Comparison of ENCODE assay signal across 9 cellular contexts in genomic region chr3:143084856-143085731, GRCh38. TPM values are rescaled to one million over a fixed set of nuclear protein-coding genes. Genes with fewer than 3 reads are reported as not detected.
DNase-seq lines count a peak whose midpoint lies in the region; ATAC-seq and TF ChIP-seq lines count a peak whose summit lies in the region.
"Had no signal": no experiment of that assay in that cellular context is flagged by ENCODE, and none has a peak within 500 bp of the region (broad histone marks: within the 10 kb centered on the region; RNA-seq: fewer than 3 reads in every experiment).

No MANE protein-coding gene starts in this region.

- no peak overlapping the region for H3K56ac ChIP-seq in H9 (ENCODE audit: insufficient read length, low read depth, low read length)

- H4K8ac ChIP-seq in H9 (replicated peaks; ENCODE audit: insufficient read length, low read depth, low read length) = no peak overlapping the region

- TF ChIP-seq CTCF in H9 (conservative IDR thresholded peaks at IDR 0.05) (no peak), dorsolateral prefrontal cortex (IDR thresholded peaks at IDR 0.05 in 54 of 56, conservative IDR thresholded peaks at IDR 0.05 in 2 of 56; ENCODE audit: low read depth in 1 of 56, partially characterized antibody in 56 of 56) (no peak)

- H3K4me3 Mint-ChIP-seq in H9 = no peak overlapping the region
- H3K4me3 Mint-ChIP-seq in CD4-positive, alpha-beta memory T cell = no peak overlapping the region

- H3K4ac ChIP-seq in H9 (ENCODE audit: low read depth, low read length) = no peak overlapping the region

- WGBS in H9 (ENCODE audit: extremely low coverage, insufficient read length, low lambda C conversion rate) = no CpG with 5 or more reads among the region's 17 CpGs

- H3K9me3 ChIP-seq in H9 (ENCODE audit: control insufficient read depth, low read depth, low read length) = no peaks in the 10 kb centered on the region
- H3K9me3 ChIP-seq in CD4-positive, alpha-beta memory T cell (ENCODE audit: control insufficient read depth in 1 of 2, low read length in 2 of 2) = no peaks in the 10 kb centered on the region

- H3K27me3 ChIP-seq in H9 (ENCODE audit: insufficient read depth, low read length) (no peaks in the 10 kb centered on the region), dorsolateral prefrontal cortex (peaks cover 0 to 3% (median 0%) of the 10 kb centered on the region in 45 donors)
- no peaks in the 10 kb centered on the region for H3K27me3 ChIP-seq in CD4-positive, alpha-beta memory T cell (ENCODE audit: insufficient read depth, low read length)

- no peaks in the 10 kb centered on the region for H4K20me1 ChIP-seq in H9 (ENCODE audit: control insufficient read depth, insufficient read depth, insufficient read length)

- no peak overlapping the region for H3K4me2 ChIP-seq in H9 (ENCODE audit: insufficient read depth, insufficient read length, low read length)

- no peak overlapping the region for H2BK15ac ChIP-seq in H9 (ENCODE audit: low read depth, low read length)

- intact Hi-C loops in dorsolateral prefrontal cortex (cut with DNase I) = no loop called here
- intact Hi-C loops in CD4-positive, alpha-beta memory T cell (cut with micrococcal nuclease) = no loop called here

- H2BK120ac ChIP-seq in H9 (ENCODE audit: low read depth, low read length, poor library complexity, severe bottlenecking) = no peak overlapping the region

- no peak overlapping the region for H3K4me3 ChIP-seq in dorsolateral prefrontal cortex
- no peak overlapping the region for H3K4me3 ChIP-seq in CD4-positive, alpha-beta memory T cell (ENCODE audit: low read length in 2 of 2)

- no peaks in the 10 kb centered on the region for H3K36me3 ChIP-seq in CD4-positive, alpha-beta memory T cell (ENCODE audit: insufficient read depth, low read length)

- no peaks in the 10 kb centered on the region for H3K23me2 ChIP-seq in H9 (ENCODE audit: insufficient read length, low read depth, low read length, poor library complexity, severe bottlenecking)

- no peak overlapping the region for H3K9ac ChIP-seq in H9 (ENCODE audit: extremely low read depth, insufficient read length, low read length)

- H4K5ac ChIP-seq in H9 (ENCODE audit: insufficient read length, low read depth, low read length) = no peak overlapping the region

- no peak overlapping the region for H3K14ac ChIP-seq in H9 (ENCODE audit: insufficient read depth, low read length)

- peak; percentile 93 for DNase-seq in NOMO-1 treated with dmso at 0.1 percent for 144 hours (lab: John Stamatoyannopoulos, UW; ENCODE audit: unreplicated experiment)
- DNase-seq in glomerular visceral epithelial cell (ENCODE audit: extremely low spot score) = peak; percentile 65
- no peak for DNase-seq in H9
- no peak for DNase-seq in dorsolateral prefrontal cortex
- no peak for DNase-seq in CD4-positive, alpha-beta memory T cell
- no peak for DNase-seq in NCI-H2107 (lab: John Stamatoyannopoulos, UW)

- H3K9me3 Mint-ChIP-seq in H9 = peaks cover 21 to 24% of the 10 kb centered on the region in 2 experiments
- H3K9me3 Mint-ChIP-seq in CD4-positive, alpha-beta memory T cell = no peaks in the 10 kb centered on the region

- H3K27ac ChIP-seq in H9 (ENCODE audit: insufficient read length, low read depth, low read length) (no peak overlapping the region), dorsolateral prefrontal cortex (no peak overlapping the region)
- H3K27ac ChIP-seq in CD4-positive, alpha-beta memory T cell (ENCODE audit: low read depth, low read length) = no peak overlapping the region

- POLR2A ChIA-PET in CD4-positive, alpha-beta memory T cell (lab: Charles Lee; ENCODE audit: partially characterized antibody) = no interaction called here

- no peak overlapping the region for H3K27ac Mint-ChIP-seq in H9
- no peak overlapping the region for H3K27ac Mint-ChIP-seq in CD4-positive, alpha-beta memory T cell

- no peak overlapping the region for H2BK12ac ChIP-seq in H9 (ENCODE audit: insufficient read length, low read depth, low read length)

- H3K79me1 ChIP-seq in H9 (ENCODE audit: insufficient read depth, low read depth, low read length, poor library complexity, severe bottlenecking) = no peaks in the 10 kb centered on the region

- H2BK5ac ChIP-seq in H9 (ENCODE audit: insufficient read length, low read length) = no peak overlapping the region

- no peak overlapping the region for H2AK5ac ChIP-seq in H9 (ENCODE audit: insufficient read length, low read length)

- no peak overlapping the region for H4K91ac ChIP-seq in H9 (ENCODE audit: insufficient read length, low read depth, low read length)

- no peak overlapping the region for H3T11ph ChIP-seq in H9 (ENCODE audit: low read length)

- H3K27me3 Mint-ChIP-seq in H9 (ENCODE audit: low read depth) = no peaks in the 10 kb centered on the region; the same call in 1 of the 2 replicates
- H3K27me3 Mint-ChIP-seq in CD4-positive, alpha-beta memory T cell = peaks cover 1 to 7% of the 10 kb centered on the region in 2 donors

- H3K18ac ChIP-seq in H9 (ENCODE audit: insufficient read length, low read depth, low read length) = no peak overlapping the region

- H2AFZ ChIP-seq in H9 (ENCODE audit: low read length) = no peak overlapping the region

- H3K36me3 Mint-ChIP-seq in H9 (ENCODE audit: insufficient read depth in 1 of 3, low read depth in 3 of 3) = peaks cover 8 to 17% (median 11%) of the 10 kb centered on the region in 3 experiments
- H3K36me3 Mint-ChIP-seq in CD4-positive, alpha-beta memory T cell = no peaks in the 10 kb centered on the region

- H3K79me2 ChIP-seq in H9 (ENCODE audit: insufficient read depth, low read length) = no peaks in the 10 kb centered on the region

- CTCF ChIA-PET in CD4-positive, alpha-beta memory T cell (lab: Charles Lee; ENCODE audit: partially characterized antibody) = interaction anchor here (0.7 kb wide), 1 partner anchor 196 kb away, joined by 3 read pairs; no protein-coding TSS in a partner anchor

- no peak overlapping the region for H2BK20ac ChIP-seq in H9 (ENCODE audit: low read depth, low read length, poor library complexity, severe bottlenecking)

- H3K4me1 ChIP-seq in H9 (ENCODE audit: insufficient read depth, low read length) = no peaks in the 10 kb centered on the region
- peaks cover 4% of the 10 kb centered on the region for H3K4me1 ChIP-seq in CD4-positive, alpha-beta memory T cell (ENCODE audit: insufficient read depth, low read length)

- ATAC-seq in GM18511 (IDR thresholded peaks at IDR 0.05; ENCODE audit: unreplicated experiment) = peak; percentile 64
- peak; percentile 34 for ATAC-seq in HG02623 (IDR thresholded peaks at IDR 0.05; ENCODE audit: unreplicated experiment)
- ATAC-seq: Panc1 had no signal

- no peaks in the 10 kb centered on the region for H3K4me1 Mint-ChIP-seq in H9
- peaks cover 5 to 14% (median 7%) of the 10 kb centered on the region in 4 donors for H3K4me1 Mint-ChIP-seq in CD4-positive, alpha-beta memory T cell

- no peak overlapping the region for H3K23ac ChIP-seq in H9 (ENCODE audit: insufficient read length, low read depth, low read length)

RNA-seq across cellular contexts. Expression of gene CHST2, which starts 34.5 kb away (rescaled TPM):
- total RNA-seq in H9 (2021) (5.8 and 6.3 TPM in 2 replicates), dorsolateral prefrontal cortex (10 to 100 TPM; 11.8 to 32.2 (median 23.5) TPM)
- 1 to 10 TPM; 1.1 TPM for total RNA-seq in CD4-positive, alpha-beta memory T cell
- 1 to 10 TPM in 1 of 2 donors, under 1 TPM in 1; 0.71 to 2.9 TPM for polyA plus RNA-seq in CD4-positive, alpha-beta memory T cell

Comparison
In these comparisons a context has a peak if more than half of its experiments do, and no peak if none do; other contexts are left out.
1. DNase-seq: peak in NOMO-1 treated with dmso at 0.1 percent for 144 hours (single experiment) and glomerular visceral epithelial cell (single experiment); none in H9 (single experiment), dorsolateral prefrontal cortex (0 of 10), CD4-positive, alpha-beta memory T cell (0 of 5) and NCI-H2107 (single experiment).